8 cellular contexts compared by ENCODE assay signal in genomic region chr1:182784556-182785171, GRCh38. TPM values are rescaled to one million over a fixed set of nuclear protein-coding genes. Genes with fewer than 3 reads are reported as not detected.
DNase-seq lines count a peak whose midpoint lies in the region; ATAC-seq and TF ChIP-seq lines count a peak whose summit lies in the region.

No MANE protein-coding gene starts in this region.

- H4K20me1 ChIP-seq in fibroblast of lung (ENCODE audit: control insufficient read depth, extremely low read depth, insufficient read depth, low read length): no peaks in the 10 kb centered on the region

- WGBS in psoas muscle, 3 donors: 41 to 51% (median 42%) methylated on average over 4 of the region's 4 CpGs

- no peak overlapping the region for H2AFZ ChIP-seq in fibroblast of lung (ENCODE audit: low read length)

- no peaks in the 10 kb centered on the region for H3K79me2 ChIP-seq in fibroblast of lung (ENCODE audit: control insufficient read depth, insufficient read depth, low read length)

- DNase-seq in SIG-M5 treated with dmso at 0.1 percent for 504 hours (lab: John Stamatoyannopoulos, UW; ENCODE audit: unreplicated experiment): peak; percentile 84
- DNase-seq in SIG-M5 (lab: John Stamatoyannopoulos, UW): no peak
- DNase-seq in LNCaP clone FGC (ENCODE audit: low read depth): peak; percentile 30
- DNase-seq in SHP77 treated with DMSO at 0.1 percent for 48 hours (lab: John Stamatoyannopoulos, UW): peak; percentile 38
- peak; percentile 37 to 69 for DNase-seq in fibroblast of lung (ENCODE audit: low read depth in 2 of 2)
- no peak for DNase-seq in psoas muscle
- DNase-seq in epidermal melanocyte (ENCODE audit: insufficient read length, low spot score): no peak
- DNase-seq in posterior cingulate gyrus: no peak

- intact Hi-C loops in psoas muscle (cut with DNase I): loop anchor here (5.0 to 10.0 kb wide), 3 partner anchors 337 to 702 kb away; no protein-coding TSS in a partner anchor
- intact Hi-C loops in posterior cingulate gyrus (cut with DNase I): loop anchor here (5.0 kb wide), 3 partner anchors 82 to 702 kb away; no protein-coding TSS in a partner anchor

- H3K9me3 ChIP-seq in fibroblast of lung (ENCODE audit: control insufficient read depth, insufficient read depth, low read depth, low read length): no peaks in the 10 kb centered on the region
- H3K9me3 ChIP-seq in psoas muscle: no peaks in the 10 kb centered on the region

- H3K27ac ChIP-seq in fibroblast of lung (ENCODE audit: insufficient read depth, low read length) (no peak overlapping the region), psoas muscle (no peak overlapping the region)

- no peak for ATAC-seq in psoas muscle

- peaks cover 4% of the 10 kb centered on the region for H3K27me3 ChIP-seq in fibroblast of lung (ENCODE audit: control insufficient read depth, insufficient read depth, low read length)
- no peaks in the 10 kb centered on the region for H3K27me3 ChIP-seq in psoas muscle (ENCODE audit: insufficient read depth in 3 of 3, low read length in 2 of 3)

- H3K9ac ChIP-seq in fibroblast of lung (ENCODE audit: insufficient read depth, low read length): no peak overlapping the region

- H3K4me2 ChIP-seq in fibroblast of lung (ENCODE audit: extremely low read depth, insufficient read depth, low read length): no peak overlapping the region

- H3K4me3 ChIP-seq in LNCaP clone FGC (ENCODE audit: low read depth, low read length) (no peak overlapping the region), fibroblast of lung (replicated peaks in 1 of 4; ENCODE audit: control extremely low read depth in 1 of 4, insufficient read depth in 1 of 4, low read depth in 3 of 4, low read length in 4 of 4) (no peak overlapping the region), psoas muscle (no peak overlapping the region)

- H3K4me1 ChIP-seq in fibroblast of lung (ENCODE audit: control insufficient read depth, extremely low read depth, insufficient read depth, low read length) (no peaks in the 10 kb centered on the region), psoas muscle (peaks cover 3% of the 10 kb centered on the region)

- peak; percentile 80 for TF ChIP-seq CTCF in LNCaP clone FGC (IDR thresholded peaks at IDR 0.05; ENCODE audit: control insufficient read depth, extremely low read depth, insufficient read depth)
- peak; percentile 75 to 76 for TF ChIP-seq CTCF in fibroblast of lung (conservative IDR thresholded peaks at IDR 0.05 in 1 of 2, IDR thresholded peaks at IDR 0.05 in 1 of 2; ENCODE audit: low read depth in 1 of 2, low read length in 2 of 2)
- TF ChIP-seq CTCF in psoas muscle (IDR thresholded peaks at IDR 0.05): peak; percentile 78

- no peaks in the 10 kb centered on the region for H3K36me3 ChIP-seq in fibroblast of lung (ENCODE audit: control insufficient read depth, insufficient read depth, low read length)
- H3K36me3 ChIP-seq in psoas muscle (ENCODE audit: insufficient read depth in 1 of 2, low read depth in 1 of 2): no peaks in the 10 kb centered on the region

RNA-seq across cellular contexts. Expression of gene NPL, which starts 4.9 kb away (rescaled TPM):
- total RNA-seq in fibroblast of lung (2.6 and 3.9 TPM in 2 replicates), psoas muscle (1 to 10 TPM; 2.9 to 6.7 (median 5.5) TPM)
- polyA plus RNA-seq in fibroblast of lung (1.4 and 2.3 TPM in 2 replicates), psoas muscle (1 to 10 TPM; 2.2 to 4.3 (median 2.7) TPM)
- 1.0 and 1.1 TPM in 2 replicates for polyA plus RNA-seq in fibroblast of lung (2012)
- polyA minus RNA-seq in fibroblast of lung (ENCODE audit: low replicate concordance): 1.1 TPM in 1 of 2 replicates, not detected in the other

RNA-seq across cellular contexts. Expression of gene DHX9, which starts 54.5 kb away (rescaled TPM):
- total RNA-seq in fibroblast of lung: 120 and 127 TPM in 2 replicates
- polyA plus RNA-seq in fibroblast of lung: 133 and 194 TPM in 2 replicates
- 90.7 and 135 TPM in 2 replicates for polyA plus RNA-seq in fibroblast of lung (2012)
- polyA minus RNA-seq in fibroblast of lung (ENCODE audit: low replicate concordance): 52.6 and 120 TPM in 2 replicates
- total RNA-seq in psoas muscle: 10 to 100 TPM; 55.9 to 58.7 (median 56.8) TPM
- polyA plus RNA-seq in psoas muscle: 10 to 100 TPM; 31.8 to 60.3 (median 49.5) TPM

Comparison
In these comparisons a context has a peak if more than half of its experiments do, and no peak if none do; other contexts are left out.
1. DNase-seq: peak in SIG-M5 treated with dmso at 0.1 percent for 504 hours (single experiment), LNCaP clone FGC (single experiment), SHP77 treated with DMSO at 0.1 percent for 48 hours (single experiment) and fibroblast of lung (2 of 2); none in SIG-M5 (single experiment), psoas muscle (0 of 2), epidermal melanocyte (single experiment) and posterior cingulate gyrus (0 of 10).
2. Peak in every context shown above with its lines, with median percentiles within 50 percentile points of each other: CTCF ChIP-seq.